In genomic region chr9:90815183-90815943, GRCh38 we compare ENCODE assay signal across 9 cellular contexts. TPM values are rescaled to one million over a fixed set of nuclear protein-coding genes. Genes with fewer than 3 reads are reported as not detected.
DNase-seq lines count a peak whose midpoint lies in the region; TF ChIP-seq lines count a peak whose summit lies in the region.
"Had no signal": no experiment of that assay in that cellular context is flagged by ENCODE, and none has a peak within 500 bp of the region (broad histone marks: within the 10 kb centered on the region; RNA-seq: fewer than 3 reads in every experiment).

No MANE protein-coding gene starts in this region.

- no peak overlapping the region for H3K27ac Mint-ChIP-seq in activated naive CD4-positive, alpha-beta T cell treated with anti-CD3 and anti-CD28 coated beads, Interleukin-2, amount 10 ng/mL, durations not matched to agents 7 days and 5 days

- peaks cover 14% of the 10 kb centered on the region for H3K4me1 Mint-ChIP-seq in activated naive CD4-positive, alpha-beta T cell treated with anti-CD3 and anti-CD28 coated beads, Interleukin-2, amount 10 ng/mL, durations not matched to agents 7 days and 5 days

- no peaks in the 10 kb centered on the region for H3K36me3 Mint-ChIP-seq in activated naive CD4-positive, alpha-beta T cell treated with anti-CD3 and anti-CD28 coated beads, Interleukin-2, amount 10 ng/mL, durations not matched to agents 7 days and 5 days

- H2AFZ ChIP-seq in MM.1S (ENCODE audit: low read length) = no peak overlapping the region
- H2AFZ ChIP-seq in PC-9 = no peak overlapping the region

- peaks cover 4% of the 10 kb centered on the region for H3K27me3 Mint-ChIP-seq in activated naive CD4-positive, alpha-beta T cell treated with anti-CD3 and anti-CD28 coated beads, Interleukin-2, amount 10 ng/mL, durations not matched to agents 7 days and 5 days

- H3K9me2 ChIP-seq in MM.1S (replicated peaks; ENCODE audit: insufficient read depth, low read length) (no peaks in the 10 kb centered on the region), PC-9 (ENCODE audit: insufficient read depth) (no peaks in the 10 kb centered on the region)

- peak; percentile 41 for DNase-seq in activated naive CD4-positive, alpha-beta T cell treated with anti-CD3 and anti-CD28 coated beads, Interleukin-2, amount 10 ng/mL, durations not matched to agents 7 days and 5 days
- no peak for DNase-seq in activated naive CD4-positive, alpha-beta T cell treated with anti-CD3 and anti-CD28 coated beads, Interleukin-2, amount 50 U/mL, for 16 hours
- DNase-seq in Kasumi-1 (lab: John Stamatoyannopoulos, UW) (peak; percentile 87 to 93), choroid plexus epithelial cell (ENCODE audit: low read depth) (peak; percentile 9), testis (peak; percentile 49), MM.1S (no peak), PC-9 (no peak), islet precursor cell (no peak)

- peaks cover 4% of the 10 kb centered on the region for H3K9me3 Mint-ChIP-seq in activated naive CD4-positive, alpha-beta T cell treated with anti-CD3 and anti-CD28 coated beads, Interleukin-2, amount 10 ng/mL, durations not matched to agents 7 days and 5 days

- intact Hi-C loops in testis (cut with DNase I; ENCODE audit: low total_unique reads) = no loop called here
- intact Hi-C loops in PC-9 (cut with micrococcal nuclease; ENCODE audit: unreplicated experiment) = no loop called here

- H3K79me2 ChIP-seq in MM.1S (ENCODE audit: low read length) = peaks cover 74% of the 10 kb centered on the region
- H3K79me2 ChIP-seq in PC-9 (ENCODE audit: low read depth) = no peaks in the 10 kb centered on the region

- POLR2A ChIA-PET in PC-9 (lab: Charles Lee; ENCODE audit: unreplicated experiment) = no interaction called here

- H3K27me3 ChIP-seq in testis = no peaks in the 10 kb centered on the region
- no peaks in the 10 kb centered on the region for H3K27me3 ChIP-seq in MM.1S (replicated peaks; ENCODE audit: insufficient read depth, low read length)
- H3K27me3 ChIP-seq in PC-9 (ENCODE audit: insufficient read depth, low read depth) = no peaks in the 10 kb centered on the region
- H3K27me3 ChIP-seq: body of pancreas had no signal

- CTCF ChIA-PET in activated naive CD4-positive, alpha-beta T cell treated with anti-CD3 and anti-CD28 coated beads, Interleukin-2, amount 10 ng/mL, durations not matched to agents 7 days and 5 days (lab: Charles Lee) = interaction anchor here (1.4 kb wide), 1 partner anchor 100 kb away, joined by 4 read pairs; no protein-coding TSS in a partner anchor
- CTCF ChIA-PET in PC-9 (lab: Charles Lee) = no interaction called here

- WGBS in testis, 2 donors = 52 to 53% methylated on average over 13 of the region's 13 CpGs

- H3K4me1 ChIP-seq in testis (no peaks in the 10 kb centered on the region), MM.1S (ENCODE audit: low read length) (no peaks in the 10 kb centered on the region), PC-9 (replicated peaks; ENCODE audit: insufficient read depth) (peaks cover 10% of the 10 kb centered on the region; the same call in 1 of the 2 replicates)

- no peak for TF ChIP-seq CTCF in choroid plexus epithelial cell (conservative IDR thresholded peaks at IDR 0.05; ENCODE audit: low read depth, low read length)
- TF ChIP-seq CTCF in testis (IDR thresholded peaks at IDR 0.05) = no peak
- no peak for TF ChIP-seq CTCF in MM.1S (IDR thresholded peaks at IDR 0.05; ENCODE audit: low read length)
- TF ChIP-seq CTCF in PC-9 (conservative IDR thresholded peaks at IDR 0.05) = no peak

- H4K20me1 ChIP-seq in MM.1S (ENCODE audit: insufficient read depth, low read length) (no peaks in the 10 kb centered on the region), PC-9 (ENCODE audit: insufficient read depth) (no peaks in the 10 kb centered on the region)

- H3K4me3 Mint-ChIP-seq in activated naive CD4-positive, alpha-beta T cell treated with anti-CD3 and anti-CD28 coated beads, Interleukin-2, amount 10 ng/mL, durations not matched to agents 7 days and 5 days = no peak overlapping the region

- no peak for TF ChIP-seq POLR2A in testis (IDR thresholded peaks at IDR 0.05)

- H3K9ac ChIP-seq in MM.1S (ENCODE audit: low read length) = no peak overlapping the region

- H3K27ac ChIP-seq in testis (no peak overlapping the region), MM.1S (ENCODE audit: low read length) (no peak overlapping the region), PC-9 (no peak overlapping the region)
- H3K27ac ChIP-seq: body of pancreas had no signal

- BruUV-seq in PC-9 (replicated peaks; lab: Mats Ljungman, UMichigan) = no TSS peak

- H3K4me2 ChIP-seq in MM.1S (ENCODE audit: low read depth, low read length) (no peak overlapping the region), PC-9 (no peak overlapping the region)

- H3K9me3 ChIP-seq in testis = no peaks in the 10 kb centered on the region
- H3K9me3 ChIP-seq in MM.1S (replicated peaks; ENCODE audit: insufficient read depth, low read length) = no peaks in the 10 kb centered on the region
- H3K9me3 ChIP-seq in PC-9 (ENCODE audit: insufficient read depth, low read depth) = no peaks in the 10 kb centered on the region
- H3K9me3 ChIP-seq: body of pancreas had no signal

- H3K36me3 ChIP-seq in testis (ENCODE audit: low read depth, missing control alignments) (no peaks in the 10 kb centered on the region), MM.1S (replicated peaks; ENCODE audit: insufficient read depth, low read length) (no peaks in the 10 kb centered on the region), PC-9 (ENCODE audit: low read depth) (no peaks in the 10 kb centered on the region; the same call in 1 of the 2 replicates)

- no peaks in the 10 kb centered on the region for H3F3A ChIP-seq in MM.1S (ENCODE audit: insufficient read depth, low read length)
- H3F3A ChIP-seq in PC-9 (ENCODE audit: insufficient read depth, low read depth) = no peaks in the 10 kb centered on the region

- H3K4me3 ChIP-seq in choroid plexus epithelial cell (ENCODE audit: low read depth, low read length) (no peak overlapping the region), testis (no peak overlapping the region), MM.1S (ENCODE audit: low read length) (no peak overlapping the region), PC-9 (no peak overlapping the region)
- H3K4me3 ChIP-seq: body of pancreas had no signal

RNA-seq across cellular contexts. Expression of gene SYK, which starts 13.7 kb away (rescaled TPM):
- total RNA-seq in testis = 10 to 100 TPM; 30.8 to 51.1 TPM
- 22.0 TPM for polyA plus RNA-seq in testis (ENCODE audit: insufficient read depth, low read depth, low replicate concordance)
- total RNA-seq in PC-9 (2021) = 23.3 and 32.1 TPM in 2 replicates

Comparison
In these comparisons a context has a peak if more than half of its experiments do, and no peak if none do; other contexts are left out.
1. DNase-seq: peak in activated naive CD4-positive, alpha-beta T cell treated with anti-CD3 and anti-CD28 coated beads, Interleukin-2, amount 10 ng/mL, durations not matched to agents 7 days and 5 days (single experiment), Kasumi-1 (2 of 2), choroid plexus epithelial cell (single experiment) and testis (single experiment); none in activated naive CD4-positive, alpha-beta T cell treated with anti-CD3 and anti-CD28 coated beads, Interleukin-2, amount 50 U/mL, for 16 hours (single experiment), MM.1S (single experiment), PC-9 (0 of 2) and islet precursor cell (single experiment).